ENCODE assay signal across 8 cellular contexts in the genomic region with DNA sequence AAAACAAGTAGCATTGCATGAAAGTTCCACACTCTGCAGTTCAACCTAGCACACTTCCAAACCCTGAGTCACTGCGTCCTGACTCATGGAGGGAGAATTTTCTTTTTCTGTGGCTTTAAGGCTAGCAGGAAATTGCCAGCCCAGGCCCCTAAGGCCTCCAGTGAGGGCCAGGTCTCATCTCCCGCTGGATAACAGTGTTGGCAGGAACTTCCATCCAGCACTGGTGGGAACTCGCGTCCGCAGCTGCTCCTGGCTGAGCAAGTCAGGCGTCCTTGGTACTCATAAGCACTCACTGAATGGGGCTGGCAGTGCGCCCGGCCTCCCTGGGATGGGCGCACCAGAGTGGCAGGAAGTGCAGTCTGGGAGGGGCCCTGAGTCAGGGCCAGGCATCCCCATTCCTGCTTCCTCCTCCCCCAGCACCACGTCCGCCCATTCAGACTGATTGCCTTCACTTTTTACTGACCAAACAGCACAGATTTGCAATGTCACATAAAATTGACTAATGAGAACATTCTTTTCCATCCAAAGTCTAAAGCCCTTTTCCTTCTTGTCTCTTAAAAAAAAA. TPM values are rescaled to one million over a fixed set of nuclear protein-coding genes. Genes with fewer than 3 reads are reported as not detected.
A peak's percentile ranks its signal among the peaks of the same experiment; 100 is the strongest.
DNase-seq lines count a peak whose midpoint lies in the region; ATAC-seq and TF ChIP-seq lines count a peak whose summit lies in the region.

No MANE protein-coding gene starts in this region.

- no peak overlapping the region for H3K4me3 Mint-ChIP-seq in progenitor cell of endocrine pancreas (ENCODE audit: low read depth)

- H3K9me3 Mint-ChIP-seq in progenitor cell of endocrine pancreas (ENCODE audit: low read depth) = no peaks in the 10 kb centered on the region

- no peaks in the 10 kb centered on the region for H3K27me3 ChIP-seq in skeletal muscle satellite cell (ENCODE audit: control insufficient read depth, insufficient read depth, low read length)

- no peaks in the 10 kb centered on the region for H3K36me3 ChIP-seq in skeletal muscle satellite cell (ENCODE audit: insufficient read depth, low read length)

- H3K27me3 Mint-ChIP-seq in progenitor cell of endocrine pancreas = peaks cover under 1% of the 10 kb centered on the region

- no peak for TF ChIP-seq CTCF in astrocyte of the cerebellum (IDR thresholded peaks at IDR 0.05; ENCODE audit: low read depth, low read length, missing control alignments)
- TF ChIP-seq CTCF in progenitor cell of endocrine pancreas (IDR thresholded peaks at IDR 0.05; ENCODE audit: unreplicated experiment) = no peak

- peak; percentile 52 for DNase-seq in activated CD8-positive, alpha-beta memory T cell treated with anti-CD3 and anti-CD28 coated beads for 24 hours
- no peak for DNase-seq in activated CD8-positive, alpha-beta memory T cell treated with anti-CD3 and anti-CD28 coated beads, Interleukin-2, amount 50 U/mL, for 48 hours
- DNase-seq in NCI-H2227 (lab: John Stamatoyannopoulos, UW; ENCODE audit: unreplicated experiment) = peak; percentile 59
- peak; percentile 99 for DNase-seq in astrocyte of the cerebellum (ENCODE audit: low read depth)
- DNase-seq in hepatic stellate cell (ENCODE audit: low spot score) = peak; percentile 93
- no peak for DNase-seq in progenitor cell of endocrine pancreas (ENCODE audit: low spot score, unreplicated experiment)

- H3K27ac Mint-ChIP-seq in progenitor cell of endocrine pancreas = no peak overlapping the region

- no peak for ATAC-seq in HG03139 (IDR thresholded peaks at IDR 0.05; ENCODE audit: unreplicated experiment)

- no peaks in the 10 kb centered on the region for H3K36me3 Mint-ChIP-seq in progenitor cell of endocrine pancreas (ENCODE audit: insufficient read depth)

- peaks cover 5% of the 10 kb centered on the region for H3K4me1 Mint-ChIP-seq in progenitor cell of endocrine pancreas (ENCODE audit: low read depth)

- peaks cover 50% of the 10 kb centered on the region for H3K4me1 ChIP-seq in skeletal muscle satellite cell (ENCODE audit: control insufficient read depth, insufficient read depth, low read length)

- no peaks in the 10 kb centered on the region for H3K9me3 ChIP-seq in skeletal muscle satellite cell (replicated peaks; ENCODE audit: low read length)

- in situ Hi-C loops in astrocyte of the cerebellum (cut with HindIII; ENCODE audit: low sequenced_read_pairs) = no loop called here

- peak overlapping the region; percentile 89 for H3K9ac ChIP-seq in skeletal muscle satellite cell (ENCODE audit: low read depth, low read length)

- H3K4me3 ChIP-seq in astrocyte of the cerebellum (ENCODE audit: low read depth, low read length) (no peak overlapping the region), skeletal muscle satellite cell (ENCODE audit: low read length) (peak overlapping the region; percentile 52)

- peak overlapping the region; percentile 72 for H3K4me2 ChIP-seq in skeletal muscle satellite cell (ENCODE audit: low read length)

RNA-seq across cellular contexts. Expression of a gene that starts 14.3 kb away (rescaled TPM):
- 2.0 and 5.9 TPM in 2 replicates for total RNA-seq in skeletal muscle satellite cell (2012; rRNA removed)
- 6.9 TPM in 2 replicates for total RNA-seq in progenitor cell of endocrine pancreas

Comparison
In these comparisons a context has a peak if more than half of its experiments do, and no peak if none do; other contexts are left out.
1. DNase-seq: peak in activated CD8-positive, alpha-beta memory T cell treated with anti-CD3 and anti-CD28 coated beads for 24 hours (single experiment), NCI-H2227 (single experiment), astrocyte of the cerebellum (single experiment) and hepatic stellate cell (single experiment); none in activated CD8-positive, alpha-beta memory T cell treated with anti-CD3 and anti-CD28 coated beads, Interleukin-2, amount 50 U/mL, for 48 hours (single experiment) and progenitor cell of endocrine pancreas (single experiment).